1 cellular context compared by ENCODE assay signal in the genomic region with DNA sequence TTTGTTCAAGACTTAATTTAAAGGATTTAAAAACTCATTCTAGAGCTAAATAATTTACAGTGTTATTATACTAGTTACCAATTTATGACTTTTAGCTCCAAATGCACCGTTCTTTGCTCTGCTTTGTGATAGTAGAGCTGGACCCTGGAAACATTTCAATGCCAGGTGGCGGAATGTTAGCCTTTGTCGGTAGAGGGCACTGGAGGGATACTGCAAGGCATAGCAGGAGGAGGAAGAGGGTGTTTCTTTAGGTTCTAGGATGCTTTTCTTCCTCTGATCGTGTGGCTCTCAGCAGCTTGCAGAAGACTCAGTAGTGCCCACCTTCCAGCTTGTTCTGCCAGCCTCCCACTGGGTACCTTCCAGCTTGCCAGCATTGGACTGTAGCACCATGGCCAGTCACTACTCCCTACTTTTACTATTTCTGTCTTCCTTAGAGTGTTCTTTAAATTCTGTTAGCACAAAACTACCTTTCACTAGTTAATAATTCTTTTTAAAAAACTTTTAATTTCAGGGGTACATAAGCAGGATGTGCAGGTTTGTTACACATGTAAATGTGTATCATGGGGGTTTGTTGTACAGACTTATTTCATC.
TF ChIP-seq lines count a peak whose summit lies in the region.

No MANE protein-coding gene starts in this region.

TF ChIP-seq in GM12878, 131 proteins besides CTCF, POLR2A, EP300 and RAD21 (continued from another document):
- TF ChIP-seq, protein P1, sequence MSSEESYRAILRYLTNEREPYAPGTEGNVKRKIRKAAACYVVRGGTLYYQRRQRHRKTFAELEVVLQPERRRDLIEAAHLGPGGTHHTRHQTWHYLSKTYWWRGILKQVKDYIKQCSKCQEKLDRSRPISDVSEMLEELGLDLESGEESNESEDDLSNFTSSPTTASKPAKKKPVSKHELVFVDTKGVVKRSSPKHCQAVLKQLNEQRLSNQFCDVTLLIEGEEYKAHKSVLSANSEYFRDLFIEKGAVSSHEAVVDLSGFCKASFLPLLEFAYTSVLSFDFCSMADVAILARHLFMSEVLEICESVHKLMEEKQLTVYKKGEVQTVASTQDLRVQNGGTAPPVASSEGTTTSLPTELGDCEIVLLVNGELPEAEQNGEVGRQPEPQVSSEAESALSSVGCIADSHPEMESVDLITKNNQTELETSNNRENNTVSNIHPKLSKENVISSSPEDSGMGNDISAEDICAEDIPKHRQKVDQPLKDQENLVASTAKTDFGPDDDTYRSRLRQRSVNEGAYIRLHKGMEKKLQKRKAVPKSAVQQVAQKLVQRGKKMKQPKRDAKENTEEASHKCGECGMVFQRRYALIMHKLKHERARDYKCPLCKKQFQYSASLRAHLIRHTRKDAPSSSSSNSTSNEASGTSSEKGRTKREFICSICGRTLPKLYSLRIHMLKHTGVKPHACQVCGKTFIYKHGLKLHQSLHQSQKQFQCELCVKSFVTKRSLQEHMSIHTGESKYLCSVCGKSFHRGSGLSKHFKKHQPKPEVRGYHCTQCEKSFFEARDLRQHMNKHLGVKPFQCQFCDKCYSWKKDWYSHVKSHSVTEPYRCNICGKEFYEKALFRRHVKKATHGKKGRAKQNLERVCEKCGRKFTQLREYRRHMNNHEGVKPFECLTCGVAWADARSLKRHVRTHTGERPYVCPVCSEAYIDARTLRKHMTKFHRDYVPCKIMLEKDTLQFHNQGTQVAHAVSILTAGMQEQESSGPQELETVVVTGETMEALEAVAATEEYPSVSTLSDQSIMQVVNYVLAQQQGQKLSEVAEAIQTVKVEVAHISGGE (CRISPR knock-in tag; IDR thresholded peaks at IDR 0.05), result no peak
- TF ChIP-seq ATF2 (IDR thresholded peaks at IDR 0.05; ENCODE audit: low read length) (no peak), TAF1 (IDR thresholded peaks at IDR 0.05; ENCODE audit: borderline replicate concordance, low read depth, low read length) (no peak), MTA3 (IDR thresholded peaks at IDR 0.05; ENCODE audit: borderline replicate concordance, low read length) (no peak), IKZF1 (conservative IDR thresholded peaks at IDR 0.05) (no peak), BRCA1 (IDR thresholded peaks at IDR 0.05; ENCODE audit: low read depth, low read length) (no peak), ATF7 (IDR thresholded peaks at IDR 0.05; ENCODE audit: low read depth) (no peak), RBBP5 (conservative IDR thresholded peaks at IDR 0.05) (no peak), SMAD5 (IDR thresholded peaks at IDR 0.05; ENCODE audit: low read depth) (no peak), ZNF207 (IDR thresholded peaks at IDR 0.05; ENCODE audit: borderline replicate concordance) (no peak), HDAC6 (IDR thresholded peaks at IDR 0.05; ENCODE audit: unreplicated experiment) (no peak)
